In genomic region chr9:96219615-96220257, GRCh38 we compare ENCODE assay signal across 8 cellular contexts.
DNase-seq lines count a peak whose midpoint lies in the region; ATAC-seq and TF ChIP-seq lines count a peak whose summit lies in the region.

No MANE protein-coding gene starts in this region.

- no peak overlapping the region for H4K5ac ChIP-seq in H9 (ENCODE audit: insufficient read length, low read depth, low read length)

- no peaks in the 10 kb centered on the region for H3K27me3 ChIP-seq in H9 (ENCODE audit: insufficient read depth, low read length)

- no peaks in the 10 kb centered on the region for H3K79me1 ChIP-seq in H9 (ENCODE audit: insufficient read depth, low read depth, low read length, poor library complexity, severe bottlenecking)

- no peak overlapping the region for H2AFZ ChIP-seq in H9 (ENCODE audit: low read length)

- H3K4ac ChIP-seq in H9 (ENCODE audit: low read depth, low read length) = no peak overlapping the region

- in situ Hi-C loops in KBM-7 (cut with MboI; ENCODE audit: low pct_unique_long_range_greater_than_20kb, low sequenced_read_pairs) = no loop called here

- no peak overlapping the region for H3K27ac ChIP-seq in H9 (ENCODE audit: insufficient read length, low read depth, low read length)

- no peaks in the 10 kb centered on the region for H3K4me1 ChIP-seq in H9 (ENCODE audit: insufficient read depth, low read length)

- no peak overlapping the region for H3T11ph ChIP-seq in H9 (ENCODE audit: low read length)

- H3K27me3 Mint-ChIP-seq in H9 (ENCODE audit: low read depth) = peaks cover 37% of the 10 kb centered on the region
- peaks cover 48% of the 10 kb centered on the region for H3K27me3 Mint-ChIP-seq in activated T-helper 1 cell treated with anti-CD3 and anti-CD28 coated beads, Interleukin-12 subunit alpha, Interleukin-12 subunit beta, Interleukin-2, Interleukin-4 antibody, amounts not matched to agents 30 ng/mL and 10 ng/mL and 1 ng/mL, durations not matched to agents 14 hours and 24 hours and 36 hours (ENCODE audit: insufficient read depth)

- H2AK5ac ChIP-seq in H9 (ENCODE audit: insufficient read length, low read length) = no peak overlapping the region

- no peak overlapping the region for H2BK12ac ChIP-seq in H9 (ENCODE audit: insufficient read length, low read depth, low read length)

- ATAC-seq in sciatic nerve = peak; percentile 13

- no peaks in the 10 kb centered on the region for H4K20me1 ChIP-seq in H9 (ENCODE audit: control insufficient read depth, insufficient read depth, insufficient read length)

- no peak overlapping the region for H2BK5ac ChIP-seq in H9 (ENCODE audit: insufficient read length, low read length)

- H3K14ac ChIP-seq in H9 (ENCODE audit: insufficient read depth, low read length) = no peak overlapping the region

- H4K8ac ChIP-seq in H9 (replicated peaks; ENCODE audit: insufficient read length, low read depth, low read length) = no peak overlapping the region

- DNase-seq in 8988T = peak; percentile 91
- peak; percentile 70 for DNase-seq in H9
- peak; percentile 12 for DNase-seq in activated T-helper 1 cell treated with anti-CD3 and anti-CD28 coated beads, Interleukin-12 subunit alpha, Interleukin-12 subunit beta, Interleukin-2, Interleukin-4 antibody, amounts not matched to agents 30 ng/mL and 10 ng/mL and 1 ng/mL, durations not matched to agents 14 hours and 24 hours and 36 hours (ENCODE audit: low spot score)
- peak; percentile 26 for DNase-seq in glomerular visceral epithelial cell (ENCODE audit: extremely low spot score)
- DNase-seq in sciatic nerve (ENCODE audit: low spot score) = peak; percentile 69
- no peak for DNase-seq in KBM-7
- no peak for DNase-seq in NCI-H2227 (lab: John Stamatoyannopoulos, UW; ENCODE audit: unreplicated experiment)
- DNase-seq in SIG-M5 (lab: John Stamatoyannopoulos, UW) = no peak

- H3K79me2 ChIP-seq in H9 (ENCODE audit: insufficient read depth, low read length) = 0 out of 2 replicates have a peak, but pooled peaks cover 1% of the 10 kb centered on the region

- peaks cover 15% of the 10 kb centered on the region in 2 experiments for H3K4me1 Mint-ChIP-seq in H9
- H3K4me1 Mint-ChIP-seq in activated T-helper 1 cell treated with anti-CD3 and anti-CD28 coated beads, Interleukin-12 subunit alpha, Interleukin-12 subunit beta, Interleukin-2, Interleukin-4 antibody, amounts not matched to agents 30 ng/mL and 10 ng/mL and 1 ng/mL, durations not matched to agents 14 hours and 24 hours and 36 hours (ENCODE audit: low read depth) = peaks cover 15% of the 10 kb centered on the region

- no peak overlapping the region for H3K4me3 Mint-ChIP-seq in H9
- H3K4me3 Mint-ChIP-seq in activated T-helper 1 cell treated with anti-CD3 and anti-CD28 coated beads, Interleukin-12 subunit alpha, Interleukin-12 subunit beta, Interleukin-2, Interleukin-4 antibody, amounts not matched to agents 30 ng/mL and 10 ng/mL and 1 ng/mL, durations not matched to agents 14 hours and 24 hours and 36 hours = no peak overlapping the region

- no peak overlapping the region for H2BK120ac ChIP-seq in H9 (ENCODE audit: low read depth, low read length, poor library complexity, severe bottlenecking)

- no peak overlapping the region for H3K56ac ChIP-seq in H9 (ENCODE audit: insufficient read length, low read depth, low read length)

- H3K23me2 ChIP-seq in H9 (ENCODE audit: insufficient read length, low read depth, low read length, poor library complexity, severe bottlenecking) = no peaks in the 10 kb centered on the region

- no peak overlapping the region for H3K27ac Mint-ChIP-seq in H9
- no peak overlapping the region for H3K27ac Mint-ChIP-seq in activated T-helper 1 cell treated with anti-CD3 and anti-CD28 coated beads, Interleukin-12 subunit alpha, Interleukin-12 subunit beta, Interleukin-2, Interleukin-4 antibody, amounts not matched to agents 30 ng/mL and 10 ng/mL and 1 ng/mL, durations not matched to agents 14 hours and 24 hours and 36 hours

- H3K9me3 ChIP-seq in H9 (ENCODE audit: control insufficient read depth, low read depth, low read length) = no peaks in the 10 kb centered on the region

- peaks cover 6 to 10% (median 8%) of the 10 kb centered on the region in 3 experiments for H3K36me3 Mint-ChIP-seq in H9 (ENCODE audit: insufficient read depth in 1 of 3, low read depth in 3 of 3)
- no peaks in the 10 kb centered on the region for H3K36me3 Mint-ChIP-seq in activated T-helper 1 cell treated with anti-CD3 and anti-CD28 coated beads, Interleukin-12 subunit alpha, Interleukin-12 subunit beta, Interleukin-2, Interleukin-4 antibody, amounts not matched to agents 30 ng/mL and 10 ng/mL and 1 ng/mL, durations not matched to agents 14 hours and 24 hours and 36 hours (ENCODE audit: low read depth)

- peak; percentile 91 for TF ChIP-seq CTCF in H9 (conservative IDR thresholded peaks at IDR 0.05)

- no CpG with 5 or more reads among the region's 23 CpGs for WGBS in H9 (ENCODE audit: extremely low coverage, insufficient read length, low lambda C conversion rate)

- no peak overlapping the region for H2BK15ac ChIP-seq in H9 (ENCODE audit: low read depth, low read length)

- H3K23ac ChIP-seq in H9 (ENCODE audit: insufficient read length, low read depth, low read length) = no peak overlapping the region

- no peak overlapping the region for H2BK20ac ChIP-seq in H9 (ENCODE audit: low read depth, low read length, poor library complexity, severe bottlenecking)

- no peak overlapping the region for H3K18ac ChIP-seq in H9 (ENCODE audit: insufficient read length, low read depth, low read length)

- intact Hi-C loops in activated T-helper 1 cell treated with anti-CD3 and anti-CD28 coated beads, Interleukin-12 subunit alpha, Interleukin-12 subunit beta, Interleukin-2, Interleukin-4 antibody, amounts not matched to agents 30 ng/mL and 10 ng/mL and 1 ng/mL, durations not matched to agents 14 hours and 24 hours and 36 hours (cut with micrococcal nuclease) = loop anchor here (2.0 to 10.0 kb wide), 9 partner anchors 69 to 1535 kb away; no protein-coding TSS in a partner anchor
- intact Hi-C loops in sciatic nerve (cut with DNase I) = loop anchor here (10.0 kb wide), 1 partner anchor 495 kb away; no protein-coding TSS in a partner anchor

- H3K4me2 ChIP-seq in H9 (ENCODE audit: insufficient read depth, insufficient read length, low read length) = no peak overlapping the region

- no peak overlapping the region for H4K91ac ChIP-seq in H9 (ENCODE audit: insufficient read length, low read depth, low read length)

- no peak overlapping the region for H3K9ac ChIP-seq in H9 (ENCODE audit: extremely low read depth, insufficient read length, low read length)

- peaks cover 9 to 12% of the 10 kb centered on the region in 2 experiments for H3K9me3 Mint-ChIP-seq in H9
- peaks cover 13% of the 10 kb centered on the region for H3K9me3 Mint-ChIP-seq in activated T-helper 1 cell treated with anti-CD3 and anti-CD28 coated beads, Interleukin-12 subunit alpha, Interleukin-12 subunit beta, Interleukin-2, Interleukin-4 antibody, amounts not matched to agents 30 ng/mL and 10 ng/mL and 1 ng/mL, durations not matched to agents 14 hours and 24 hours and 36 hours

Comparison
In these comparisons a context has a peak if more than half of its experiments do, and no peak if none do; other contexts are left out.
1. DNase-seq: peak in 8988T (single experiment), H9 (single experiment), activated T-helper 1 cell treated with anti-CD3 and anti-CD28 coated beads, Interleukin-12 subunit alpha, Interleukin-12 subunit beta, Interleukin-2, Interleukin-4 antibody, amounts not matched to agents 30 ng/mL and 10 ng/mL and 1 ng/mL, durations not matched to agents 14 hours and 24 hours and 36 hours (single experiment), glomerular visceral epithelial cell (single experiment) and sciatic nerve (single experiment); none in KBM-7 (single experiment), NCI-H2227 (single experiment) and SIG-M5 (single experiment).